Comparison of ENCODE assay signal across 12 cellular contexts in genomic region chr9:20358201-20358600, GRCh38.
A peak's percentile ranks its signal among the peaks of the same experiment; 100 is the strongest.
DNase-seq lines count a peak whose midpoint lies in the region; ATAC-seq and TF ChIP-seq lines count a peak whose summit lies in the region.
"Had no signal": no experiment of that assay in that cellular context is flagged by ENCODE, and none has a peak within 500 bp of the region (broad histone marks: within the 10 kb centered on the region; RNA-seq: fewer than 3 reads in every experiment).

No MANE protein-coding gene starts in this region.

- no TSS peak for BruUV-seq in IMR-90 (replicated peaks; lab: Mats Ljungman, UMichigan)

- no peak overlapping the region for H2BK5ac ChIP-seq in IMR-90 (ENCODE audit: low read depth, low read length, poor library complexity, severe bottlenecking)

- H3K27me3 Mint-ChIP-seq in CD4-positive, CD25-positive, alpha-beta regulatory T cell = no peaks in the 10 kb centered on the region
- H3K27me3 Mint-ChIP-seq: dendritic cell treated with granulocyte-macrophage colony-stimulating factor and Interleukin-4, amounts not matched to agents 40 ng/mL and 50 ng/mL, for 4 days had no signal

- no peak overlapping the region for H3K14ac ChIP-seq in IMR-90 (replicated peaks; ENCODE audit: low read depth, low read length)

- no peak overlapping the region for H3K27ac ChIP-seq in CD4-positive, CD25-positive, alpha-beta regulatory T cell (ENCODE audit: insufficient read depth, low read length, poor library complexity, severe bottlenecking)
- H3K27ac ChIP-seq in IMR-90 (ENCODE audit: insufficient read depth, low read length) (no peak overlapping the region), lung (ENCODE audit: low read depth in 1 of 2, low read length in 1 of 2) (no peak overlapping the region)
- H3K27ac ChIP-seq: HL-60 had no signal

- TF ChIP-seq CTCF in IMR-90 (conservative IDR thresholded peaks at IDR 0.05; ENCODE audit: low read depth, low read length) = no peak
- no peak for TF ChIP-seq CTCF in lung (IDR thresholded peaks at IDR 0.05; ENCODE audit: control extremely low read depth, extremely low read depth)

- H2AK9ac ChIP-seq in IMR-90 (replicated peaks; ENCODE audit: low read depth, low read length, poor library complexity) = no peak overlapping the region

- H3K4me3 ChIP-seq in CD4-positive, CD25-positive, alpha-beta regulatory T cell (ENCODE audit: low read depth, low read length) = peak overlapping the region; percentile 6
- no peak overlapping the region for H3K4me3 ChIP-seq in IMR-90 (ENCODE audit: insufficient read depth, low read depth, low read length)
- H3K4me3 ChIP-seq in lung = no peak overlapping the region

- no peak overlapping the region for H4K8ac ChIP-seq in IMR-90 (ENCODE audit: low read depth in 2 of 2, low read length in 2 of 2)

- peaks cover 0 to 1% (median 0%) of the 10 kb centered on the region in 7 donors for H3K9me3 Mint-ChIP-seq in CD4-positive, CD25-positive, alpha-beta regulatory T cell
- H3K9me3 Mint-ChIP-seq: dendritic cell treated with granulocyte-macrophage colony-stimulating factor and Interleukin-4, amounts not matched to agents 40 ng/mL and 50 ng/mL, for 4 days had no signal

- H3K23ac ChIP-seq in IMR-90 (ENCODE audit: low read depth, low read length) = no peak overlapping the region

- peak in 1 of 3 donors; percentile 57 for DNase-seq in CD4-positive, CD25-positive, alpha-beta regulatory T cell
- DNase-seq in IMR-90 (peak; percentile 51), amniotic epithelial cell (ENCODE audit: low read depth) (peak; percentile 79), lung (ENCODE audit: low spot score) (no peak), NCI-H1436 treated with DMSO at 0.1 percent for 48 hours (lab: John Stamatoyannopoulos, UW) (no peak), 8988T (no peak), DMS114 treated with DMSO at 0.1 percent for 48 hours (lab: John Stamatoyannopoulos, UW; ENCODE audit: unreplicated experiment) (no peak)
- DNase-seq: NCI-H1417 treated with DMSO at 0.1 percent for 48 hours; stimulated activated naive CD4-positive, alpha-beta T cell treated with Interleukin-2 at 50 U/mL for 16 hours had no signal

- H3K4me2 ChIP-seq in IMR-90 (ENCODE audit: low read depth, low read length) = no peak overlapping the region

- POLR2A ChIA-PET in IMR-90 (lab: Charles Lee; ENCODE audit: unreplicated experiment) = no interaction called here

- H3K56ac ChIP-seq in IMR-90 (ENCODE audit: extremely low read depth, insufficient read depth, low read length) = no peak overlapping the region

- H3K4ac ChIP-seq in IMR-90 (ENCODE audit: low read depth, low read length) = no peak overlapping the region

- WGBS in IMR-90 (ENCODE audit: extremely low coverage in 2 of 2, insufficient read length in 1 of 2), 2 experiments = no CpG with 5 or more reads among the region's 5 CpGs
- WGBS in lung, 2 donors = 67 to 69% methylated on average over 5 of the region's 5 CpGs

- no peaks in the 10 kb centered on the region for H4K20me1 ChIP-seq in IMR-90 (ENCODE audit: insufficient read depth, low read length)

- no peak for TF ChIP-seq RAD21 in IMR-90 (IDR thresholded peaks at IDR 0.05; ENCODE audit: low read length)

- H3K36me3 Mint-ChIP-seq in CD4-positive, CD25-positive, alpha-beta regulatory T cell = peaks cover 46% of the 10 kb centered on the region

- H3K9ac ChIP-seq in IMR-90 (ENCODE audit: low read depth, low read length) = no peak overlapping the region

- no peak overlapping the region for H2AK5ac ChIP-seq in IMR-90 (ENCODE audit: low read depth, low read length)

- in situ Hi-C loops in IMR-90 (cut with MboI; ENCODE audit: low sequenced_read_pairs) = loop anchor here (5.0 to 10.0 kb wide), 4 partner anchors 264 to 757 kb away; partner anchors contain the start of gene MLLT3

- H3K36me3 ChIP-seq in CD4-positive, CD25-positive, alpha-beta regulatory T cell (ENCODE audit: control insufficient read depth, insufficient read depth, low read length) = peaks cover 30% of the 10 kb centered on the region
- peaks cover 2% of the 10 kb centered on the region; the same call in 1 of the 2 replicates for H3K36me3 ChIP-seq in IMR-90 (ENCODE audit: control insufficient read depth, insufficient read depth, low read length)
- H3K36me3 ChIP-seq in lung (ENCODE audit: control insufficient read depth in 2 of 2, insufficient read depth in 2 of 2, low read length in 2 of 2) = peaks cover 0 to 2% of the 10 kb centered on the region in 2 donors

- H3K9me3 ChIP-seq in CD4-positive, CD25-positive, alpha-beta regulatory T cell (ENCODE audit: control insufficient read depth in 2 of 2, low read length in 2 of 2) = no peaks in the 10 kb centered on the region
- H3K9me3 ChIP-seq in IMR-90 (ENCODE audit: control insufficient read depth, insufficient read depth, low read length) (no peaks in the 10 kb centered on the region), lung (ENCODE audit: control insufficient read depth in 2 of 2, insufficient read depth in 1 of 2, low read length in 1 of 2) (no peaks in the 10 kb centered on the region)

- H3K27me3 ChIP-seq in CD4-positive, CD25-positive, alpha-beta regulatory T cell (ENCODE audit: control insufficient read depth, insufficient read depth, low read length) = no peaks in the 10 kb centered on the region
- H3K27me3 ChIP-seq in IMR-90 (ENCODE audit: control insufficient read depth, insufficient read depth, low read length) (no peaks in the 10 kb centered on the region), lung (ENCODE audit: control insufficient read depth, insufficient read depth) (no peaks in the 10 kb centered on the region)

- no peak overlapping the region for H2BK15ac ChIP-seq in IMR-90 (ENCODE audit: low read depth, low read length)

- peak overlapping the region; percentile 84 to 94 (median 87) for H3K27ac Mint-ChIP-seq in CD4-positive, CD25-positive, alpha-beta regulatory T cell
- H3K27ac Mint-ChIP-seq: dendritic cell treated with granulocyte-macrophage colony-stimulating factor and Interleukin-4, amounts not matched to agents 40 ng/mL and 50 ng/mL, for 4 days had no signal

- peak overlapping the region in 3 of 4 donors; percentile 13 to 45 (median 33) for H3K4me3 Mint-ChIP-seq in CD4-positive, CD25-positive, alpha-beta regulatory T cell
- H3K4me3 Mint-ChIP-seq: dendritic cell treated with granulocyte-macrophage colony-stimulating factor and Interleukin-4, amounts not matched to agents 40 ng/mL and 50 ng/mL, for 4 days had no signal

- H2AFZ ChIP-seq in IMR-90 (replicated peaks; ENCODE audit: low read length, poor library complexity) = no peak overlapping the region

- H4K91ac ChIP-seq in IMR-90 (ENCODE audit: insufficient read depth, low read depth, low read length) = no peak overlapping the region

- CTCF ChIA-PET in IMR-90 (lab: Yijun Ruan, JAX) = interaction anchor here (0.6 to 0.7 kb wide), 2 partner anchors 472 to 756 kb away, joined by 3 read pairs; no protein-coding TSS in a partner anchor

- no peak for TF ChIP-seq POLR2A in IMR-90 (IDR thresholded peaks at IDR 0.05; ENCODE audit: low read depth, low read length)

- dilution Hi-C loops in IMR-90 (cut with HindIII; ENCODE audit: low sequenced_read_pairs, unreplicated experiment) = loop anchor here (25.0 kb wide), 1 partner anchor 579 kb away; no protein-coding TSS in a partner anchor

- H3K4me1 Mint-ChIP-seq in CD4-positive, CD25-positive, alpha-beta regulatory T cell = peaks cover 43 to 87% (median 60%) of the 10 kb centered on the region in 4 donors

- no peak overlapping the region for H2BK20ac ChIP-seq in IMR-90 (ENCODE audit: low read depth, low read length)

- peaks cover 0 to 6% of the 10 kb centered on the region in 2 experiments; a peak in 1 of 4 replicates for H3K79me1 ChIP-seq in IMR-90 (ENCODE audit: low read depth in 1 of 2, low read length in 2 of 2)

- peaks cover 11% of the 10 kb centered on the region for H3K9me1 ChIP-seq in IMR-90 (ENCODE audit: insufficient read depth, low read length)

- intact Hi-C loops in IMR-90 (cut with micrococcal nuclease) = loop anchor here (5.0 kb wide), 2 partner anchors 324 to 514 kb away; partner anchors contain the start of gene FOCAD

- H2BK120ac ChIP-seq in IMR-90 (ENCODE audit: low read depth, low read length) = no peak overlapping the region

- no peak overlapping the region for H3K18ac ChIP-seq in IMR-90 (ENCODE audit: low read depth, low read length)

- no peak overlapping the region for H4K5ac ChIP-seq in IMR-90 (ENCODE audit: low read depth, low read length)

- peaks cover 4% of the 10 kb centered on the region for H3K4me1 ChIP-seq in CD4-positive, CD25-positive, alpha-beta regulatory T cell (ENCODE audit: control insufficient read depth, insufficient read depth, low read length, poor library complexity, severe bottlenecking)
- H3K4me1 ChIP-seq in IMR-90 (ENCODE audit: control insufficient read depth, insufficient read depth, low read length) (peaks cover 20% of the 10 kb centered on the region), lung (ENCODE audit: control insufficient read depth in 2 of 2, insufficient read depth in 2 of 2, low read length in 2 of 2) (peaks cover 0 to 4% of the 10 kb centered on the region in 2 donors)

- peak; percentile 45 to 48 for ATAC-seq in CD4-positive, CD25-positive, alpha-beta regulatory T cell (ENCODE audit: low read depth in 2 of 2)
- ATAC-seq in IMR-90 (ENCODE audit: low read depth) = no peak
- ATAC-seq in lung (ENCODE audit: insufficient read depth, low FRiP score) = peak; percentile 51
- no peak for ATAC-seq in GM21447 (IDR thresholded peaks at IDR 0.05; ENCODE audit: unreplicated experiment)

TF ChIP-seq in IMR-90, 13 proteins besides CTCF, POLR2A, EP300 and RAD21:
- peak; percentile 89 for TF ChIP-seq CEBPB (IDR thresholded peaks at IDR 0.05; ENCODE audit: low read depth, low read length)
- no peak for TF ChIP-seq NFE2L2 (IDR thresholded peaks at IDR 0.05; ENCODE audit: low read depth, low read length)

Comparison
In these comparisons a context has a peak if more than half of its experiments do, and no peak if none do; other contexts are left out.
1. ATAC-seq: peak in CD4-positive, CD25-positive, alpha-beta regulatory T cell (2 of 2) and lung (single experiment); none in IMR-90 (single experiment) and GM21447 (single experiment).
2. DNase-seq: peak in IMR-90 (single experiment) and amniotic epithelial cell (single experiment); none in lung (single experiment), NCI-H1436 treated with DMSO at 0.1 percent for 48 hours (single experiment), 8988T (single experiment) and DMS114 treated with DMSO at 0.1 percent for 48 hours (single experiment).